25 cellular contexts compared by ENCODE assay signal in genomic region chr2:127626917-127627739, GRCh38. TPM values are rescaled to one million over a fixed set of nuclear protein-coding genes. Genes with fewer than 3 reads are reported as not detected.
"Had no signal": no experiment of that assay in that cellular context is flagged by ENCODE, and none has a peak within 500 bp of the region (broad histone marks: within the 10 kb centered on the region; RNA-seq: fewer than 3 reads in every experiment).

No MANE protein-coding gene starts in this region.

- H3K27me3 ChIP-seq: ascending aorta, brain microvascular endothelial cell, vagina had no signal

- H3K27ac Mint-ChIP-seq: activated CD8-positive, alpha-beta T cell treated with anti-CD3 and anti-CD28 coated beads, Interleukin-2, amount 10 ng/mL, durations not matched to agents 7 days and 5 days; activated naive CD4-positive, alpha-beta T cell treated with anti-CD3 and anti-CD28 coated beads, Interleukin-2, amount 50 U/mL, for 72 hours; effector memory CD8-positive, alpha-beta T cell; T-helper 2 cell treated with Interferon-gamma antibody and Interleukin-4, amounts not matched to agents 5 μg/mL and 100 μg/mL, for 36 hours; type B pancreatic cell had no signal

- ATAC-seq: activated CD8-positive, alpha-beta T cell treated with anti-CD3 and anti-CD28 coated beads, Interleukin-2, amount 10 ng/mL, durations not matched to agents 7 days and 5 days; activated naive CD4-positive, alpha-beta T cell treated with anti-CD3 and anti-CD28 coated beads, Interleukin-2, amount 50 U/mL, for 72 hours; effector memory CD8-positive, alpha-beta T cell had no signal

- H3K36me3 ChIP-seq: ascending aorta, brain microvascular endothelial cell, esophagus muscularis mucosa, sigmoid colon, thoracic aorta, vagina, WERI-Rb-1 had no signal

- H3K27me3 Mint-ChIP-seq: naive B cell had no signal

- H3K27ac ChIP-seq: ascending aorta, brain microvascular endothelial cell, esophagus muscularis mucosa, sigmoid colon, thoracic aorta, vagina, WERI-Rb-1 had no signal

- H3K4me3 ChIP-seq: ascending aorta, esophagus muscularis mucosa, sigmoid colon, smooth muscle cell, thoracic aorta, vagina had no signal

- DNase-seq: activated CD4-positive, alpha-beta T cell treated with anti-CD3 and anti-CD28 coated beads for 1 hour; activated CD4-positive, alpha-beta T cell treated with anti-CD3 and anti-CD28 coated beads, Interleukin-2, amount 50 U/mL, for 1 hour; activated CD8-positive, alpha-beta T cell treated with anti-CD3 and anti-CD28 coated beads, Interleukin-2, amount 10 ng/mL, durations not matched to agents 7 days and 5 days; activated gamma-delta T cell treated with Interleukin-2 at 50 U/mL for 16 hours; brain microvascular endothelial cell; central memory CD4-positive, alpha-beta T cell; effector memory CD8-positive, alpha-beta T cell; mesendoderm; naive B cell; stimulated activated CD4-positive, alpha-beta T cell treated with anti-CD3 and anti-CD28 coated beads, Interleukin-2, amount 100 ng/mL, for 48 hours; stimulated activated CD8-positive, alpha-beta memory T cell treated with anti-CD3 and anti-CD28 coated beads, Interleukin-4, amount 100 ng/mL, for 48 hours; stimulated activated naive CD4-positive, alpha-beta T cell treated with Interleukin-2 at 50 U/mL for 16 hours; WERI-Rb-1 had no signal

- H3K4me1 ChIP-seq: vagina had no signal

- H3K9me3 ChIP-seq: ascending aorta, esophagus muscularis mucosa, sigmoid colon, thoracic aorta, vagina had no signal

- H3K4me3 Mint-ChIP-seq: activated CD8-positive, alpha-beta T cell treated with anti-CD3 and anti-CD28 coated beads, Interleukin-2, amount 10 ng/mL, durations not matched to agents 7 days and 5 days; effector memory CD8-positive, alpha-beta T cell; T-helper 2 cell treated with Interferon-gamma antibody and Interleukin-4, amounts not matched to agents 5 μg/mL and 100 μg/mL, for 36 hours; type B pancreatic cell had no signal

- H3K36me3 Mint-ChIP-seq: activated naive CD4-positive, alpha-beta T cell treated with anti-CD3 and anti-CD28 coated beads, Interleukin-2, amount 50 U/mL, for 72 hours; type B pancreatic cell had no signal

- H3K9me3 Mint-ChIP-seq: activated naive CD4-positive, alpha-beta T cell treated with anti-CD3 and anti-CD28 coated beads, Interleukin-2, amount 50 U/mL, for 72 hours; effector memory CD8-positive, alpha-beta T cell; naive B cell; T-helper 2 cell treated with Interferon-gamma antibody and Interleukin-4, amounts not matched to agents 5 μg/mL and 100 μg/mL, for 36 hours; type B pancreatic cell had no signal

RNA-seq across cellular contexts. Expression of gene GPR17, which starts 18.8 kb away (rescaled TPM):
- total RNA-seq: activated CD8-positive, alpha-beta T cell treated with anti-CD3 and anti-CD28 coated beads, Interleukin-2, amount 10 ng/mL, durations not matched to agents 7 days and 5 days; activated naive CD4-positive, alpha-beta T cell treated with anti-CD3 and anti-CD28 coated beads, Interleukin-2, amount 50 U/mL, for 72 hours; ascending aorta; dermis microvascular lymphatic vessel endothelial cell; osteocyte; pulmonary artery endothelial cell; smooth muscle cell; thoracic aorta; vagina had no signal
